In genomic region chr7:142036384-142036783, GRCh38 we compare ENCODE assay signal across 5 cellular contexts. TPM values are rescaled to one million over a fixed set of nuclear protein-coding genes. Genes with fewer than 3 reads are reported as not detected.
"Had no signal": no experiment of that assay in that cellular context is flagged by ENCODE, and none has a peak within 500 bp of the region (broad histone marks: within the 10 kb centered on the region; RNA-seq: fewer than 3 reads in every experiment).

No MANE protein-coding gene starts in this region.

- DNase-seq: H9, HCEC 1CT, IMR-90 had no signal

- H2AFZ ChIP-seq: GM23338 had no signal

- H3K4me2 ChIP-seq: GM23338 had no signal

- ATAC-seq: GM23338, K562 had no signal

- H3K4me3 ChIP-seq: GM23338, K562 had no signal

RNA-seq across cellular contexts. Expression of gene MGAM, which starts 40.7 kb away (rescaled TPM):
- total RNA-seq: IMR-90 had no signal
